Comparison of ENCODE assay signal across 10 cellular contexts in genomic region chr9:112546149-112547012, GRCh38. TPM values are rescaled to one million over a fixed set of nuclear protein-coding genes. Genes with fewer than 3 reads are reported as not detected.
A peak's percentile ranks its signal among the peaks of the same experiment; 100 is the strongest.
DNase-seq lines count a peak whose midpoint lies in the region; ATAC-seq lines count a peak whose summit lies in the region.
"Had no signal": no experiment of that assay in that cellular context is flagged by ENCODE, and none has a peak within 500 bp of the region (broad histone marks: within the 10 kb centered on the region; RNA-seq: fewer than 3 reads in every experiment).

No MANE protein-coding gene starts in this region.

- H3K27ac Mint-ChIP-seq in activated CD8-positive, alpha-beta memory T cell treated with anti-CD3 and anti-CD28 coated beads, Interleukin-2, amount 10 ng/mL, durations not matched to agents 7 days and 5 days, result peak overlapping the region; percentile 62
- H3K27ac Mint-ChIP-seq in stimulated activated effector memory CD8-positive, alpha-beta T cell treated with anti-CD3 and anti-CD28 coated beads, Interleukin-12 subunit alpha, Interleukin-12 subunit beta, amount 100 ng/mL, for 72 hours, result no peak overlapping the region

- H3K27ac ChIP-seq in epithelial cell of prostate, result peak overlapping the region; percentile 38
- H3K27ac ChIP-seq: parathyroid adenoma, vagina had no signal

- peaks cover 5% of the 10 kb centered on the region for H3K9me3 Mint-ChIP-seq in activated CD8-positive, alpha-beta memory T cell treated with anti-CD3 and anti-CD28 coated beads, Interleukin-2, amount 10 ng/mL, durations not matched to agents 7 days and 5 days (ENCODE audit: low read depth)
- H3K9me3 Mint-ChIP-seq in stimulated activated effector memory CD8-positive, alpha-beta T cell treated with anti-CD3 and anti-CD28 coated beads, Interleukin-12 subunit alpha, Interleukin-12 subunit beta, amount 100 ng/mL, for 72 hours, result no peaks in the 10 kb centered on the region

- H3K27me3 Mint-ChIP-seq in activated CD8-positive, alpha-beta memory T cell treated with anti-CD3 and anti-CD28 coated beads, Interleukin-2, amount 10 ng/mL, durations not matched to agents 7 days and 5 days, result no peaks in the 10 kb centered on the region

- DNase-seq in activated CD8-positive, alpha-beta memory T cell treated with anti-CD3 and anti-CD28 coated beads, Interleukin-2, amount 10 ng/mL, durations not matched to agents 7 days and 5 days, result no peak
- DNase-seq in activated CD8-positive, alpha-beta memory T cell treated with anti-CD3 and anti-CD28 coated beads, Interleukin-2, amount 50 U/mL, for 48 hours, result no peak
- peak; percentile 21 for DNase-seq in RKO (ENCODE audit: low spot score)
- no peak for DNase-seq in epithelial cell of prostate (ENCODE audit: low read depth, low spot score)
- DNase-seq in stimulated activated effector memory CD8-positive, alpha-beta T cell treated with anti-CD3 and anti-CD28 coated beads, Interleukin-12 subunit alpha, Interleukin-12 subunit beta, amount 100 ng/mL, for 72 hours (ENCODE audit: low spot score in 2 of 2), result no peak
- no peak for DNase-seq in NAMALWA (ENCODE audit: low spot score)

- H3K4me1 Mint-ChIP-seq in activated CD8-positive, alpha-beta memory T cell treated with anti-CD3 and anti-CD28 coated beads, Interleukin-2, amount 10 ng/mL, durations not matched to agents 7 days and 5 days, result peaks cover 10% of the 10 kb centered on the region
- peaks cover 13% of the 10 kb centered on the region for H3K4me1 Mint-ChIP-seq in stimulated activated effector memory CD8-positive, alpha-beta T cell treated with anti-CD3 and anti-CD28 coated beads, Interleukin-12 subunit alpha, Interleukin-12 subunit beta, amount 100 ng/mL, for 72 hours

- ATAC-seq in activated CD8-positive, alpha-beta memory T cell treated with anti-CD3 and anti-CD28 coated beads, Interleukin-2, amount 10 ng/mL, durations not matched to agents 7 days and 5 days, result peak; percentile 65
- peak; percentile 90 for ATAC-seq in stimulated activated effector memory CD8-positive, alpha-beta T cell treated with anti-CD3 and anti-CD28 coated beads, Interleukin-12 subunit alpha, Interleukin-12 subunit beta, amount 100 ng/mL, for 72 hours
- ATAC-seq in GM18498 (IDR thresholded peaks at IDR 0.05; ENCODE audit: unreplicated experiment), result no peak
- no peak for ATAC-seq in HG02763 (IDR thresholded peaks at IDR 0.05; ENCODE audit: unreplicated experiment)

- CTCF ChIA-PET in activated CD8-positive, alpha-beta memory T cell treated with anti-CD3 and anti-CD28 coated beads, Interleukin-2, amount 10 ng/mL, durations not matched to agents 7 days and 5 days (lab: Charles Lee), result no interaction called here

- H3K36me3 Mint-ChIP-seq in activated CD8-positive, alpha-beta memory T cell treated with anti-CD3 and anti-CD28 coated beads, Interleukin-2, amount 10 ng/mL, durations not matched to agents 7 days and 5 days, result peaks cover 10% of the 10 kb centered on the region
- no peaks in the 10 kb centered on the region for H3K36me3 Mint-ChIP-seq in stimulated activated effector memory CD8-positive, alpha-beta T cell treated with anti-CD3 and anti-CD28 coated beads, Interleukin-12 subunit alpha, Interleukin-12 subunit beta, amount 100 ng/mL, for 72 hours

- no peak overlapping the region for H3K4me3 Mint-ChIP-seq in activated CD8-positive, alpha-beta memory T cell treated with anti-CD3 and anti-CD28 coated beads, Interleukin-2, amount 10 ng/mL, durations not matched to agents 7 days and 5 days
- H3K4me3 Mint-ChIP-seq in stimulated activated effector memory CD8-positive, alpha-beta T cell treated with anti-CD3 and anti-CD28 coated beads, Interleukin-12 subunit alpha, Interleukin-12 subunit beta, amount 100 ng/mL, for 72 hours, result no peak overlapping the region

RNA-seq across cellular contexts. Expression of gene KIAA1958, which starts 59.8 kb away (rescaled TPM):
- total RNA-seq in activated CD8-positive, alpha-beta memory T cell treated with anti-CD3 and anti-CD28 coated beads, Interleukin-2, amount 10 ng/mL, durations not matched to agents 7 days and 5 days, result 10 to 100 TPM in 1 of 2 experiments, 1 to 10 TPM in 1; 7.1 to 11.6 TPM

Comparison
In these comparisons a context has a peak if more than half of its experiments do, and no peak if none do; other contexts are left out.
1. ATAC-seq: peak in activated CD8-positive, alpha-beta memory T cell treated with anti-CD3 and anti-CD28 coated beads, Interleukin-2, amount 10 ng/mL, durations not matched to agents 7 days and 5 days (single experiment) and stimulated activated effector memory CD8-positive, alpha-beta T cell treated with anti-CD3 and anti-CD28 coated beads, Interleukin-12 subunit alpha, Interleukin-12 subunit beta, amount 100 ng/mL, for 72 hours (single experiment); none in GM18498 (single experiment) and HG02763 (single experiment).